Comparison of ENCODE assay signal across 15 cellular contexts in the genomic region with DNA sequence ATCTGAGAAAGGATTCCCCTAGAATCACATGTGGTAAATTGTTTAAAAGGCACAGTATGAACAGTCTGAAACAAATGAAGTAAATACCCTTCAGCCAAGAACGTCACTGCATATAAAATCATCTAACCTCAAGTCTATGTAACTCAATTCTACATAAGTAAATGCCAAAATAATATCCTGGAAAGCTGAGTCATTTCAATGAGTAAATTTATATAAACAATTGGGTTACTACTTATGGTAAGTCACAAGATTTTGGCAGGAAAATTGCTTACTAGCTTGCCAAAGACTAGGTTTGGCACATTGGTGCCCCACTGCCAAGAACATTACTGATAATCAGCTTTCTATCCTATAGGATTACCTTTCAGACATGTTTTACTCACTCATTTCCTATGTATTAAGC. TPM values are rescaled to one million over a fixed set of nuclear protein-coding genes. Genes with fewer than 3 reads are reported as not detected.
DNase-seq lines count a peak whose midpoint lies in the region; ATAC-seq and TF ChIP-seq lines count a peak whose summit lies in the region.
"Had no signal": no experiment of that assay in that cellular context is flagged by ENCODE, and none has a peak within 500 bp of the region (broad histone marks: within the 10 kb centered on the region; RNA-seq: fewer than 3 reads in every experiment).

No MANE protein-coding gene starts in this region.

- H3K27me3 ChIP-seq in body of pancreas: no peaks in the 10 kb centered on the region
- H3K27me3 ChIP-seq: neural progenitor cell had no signal

- TF ChIP-seq CTCF in AG09309 (IDR thresholded peaks at IDR 0.05; ENCODE audit: control insufficient read depth, insufficient read depth, low read depth, low read length, missing control alignments): no peak
- no peak for TF ChIP-seq CTCF in body of pancreas (IDR thresholded peaks at IDR 0.05)

- TF ChIP-seq POLR2A in body of pancreas (IDR thresholded peaks at IDR 0.05): no peak

- no peaks in the 10 kb centered on the region for H3K36me3 ChIP-seq in body of pancreas (replicated peaks in 1 of 2; ENCODE audit: insufficient read depth in 1 of 2, low read depth in 2 of 2)
- H3K36me3 ChIP-seq: neural progenitor cell had no signal

- ATAC-seq in body of pancreas (peak; percentile 55), HG03432 (IDR thresholded peaks at IDR 0.05; ENCODE audit: unreplicated experiment) (no peak), HG03159 (IDR thresholded peaks at IDR 0.05; ENCODE audit: unreplicated experiment) (no peak)

- no peak overlapping the region for H3K27ac ChIP-seq in body of pancreas
- H3K27ac ChIP-seq: neural progenitor cell had no signal

- intact Hi-C loops in body of pancreas (cut with DNase I): no loop called here

- no peaks in the 10 kb centered on the region for H3K9me3 ChIP-seq in body of pancreas

- peaks cover 4% of the 10 kb centered on the region for H3K4me1 ChIP-seq in body of pancreas
- H3K4me1 ChIP-seq: neural progenitor cell had no signal

- 69 to 70% methylated on average over 1 of the region's 1 CpG for WGBS in body of pancreas, 2 donors

- H3K4me3 ChIP-seq in AG09309 (ENCODE audit: control insufficient read depth, low read depth, low read length) (no peak overlapping the region), body of pancreas (no peak overlapping the region)
- H3K4me3 ChIP-seq: neural progenitor cell had no signal

- DNase-seq in AG09309 (ENCODE audit: low read depth): peak; percentile 78
- DNase-seq in HS-5 (ENCODE audit: low read depth): peak; percentile 83
- DNase-seq in body of pancreas: peak in 1 of 4 donors; percentile 24
- peak; percentile 14 for DNase-seq in kidney glomerular epithelial cell (lab: John Stamatoyannopoulos, UW)
- no peak for DNase-seq in NAMALWA (ENCODE audit: low spot score)
- no peak for DNase-seq in activated CD4-positive, alpha-beta T cell treated with anti-CD3 and anti-CD28 coated beads for 4 hours
- DNase-seq: activated CD4-positive, alpha-beta T cell treated with anti-CD3 and anti-CD28 coated beads, Interleukin-2, amount 50 U/mL, for 48 hours; CD4-positive, alpha-beta T cell; endodermal cell; NCI-H524 treated with DMSO at 0.1 percent for 48 hours; stimulated activated CD4-positive, alpha-beta T cell treated with anti-CD3 and anti-CD28 coated beads, Interleukin-2, amount 100 ng/mL, for 24 hours; SW 1271 had no signal

RNA-seq across cellular contexts. Expression of a gene that starts 8.4 kb away (rescaled TPM):
- 10 to 100 TPM; 34.5 to 63.3 TPM for total RNA-seq in body of pancreas

Comparison
In these comparisons a context has a peak if more than half of its experiments do, and no peak if none do; other contexts are left out.
1. DNase-seq: peak in AG09309 (single experiment), HS-5 (single experiment) and kidney glomerular epithelial cell (single experiment); none in NAMALWA (single experiment) and activated CD4-positive, alpha-beta T cell treated with anti-CD3 and anti-CD28 coated beads for 4 hours (0 of 2).